In the genomic region with DNA sequence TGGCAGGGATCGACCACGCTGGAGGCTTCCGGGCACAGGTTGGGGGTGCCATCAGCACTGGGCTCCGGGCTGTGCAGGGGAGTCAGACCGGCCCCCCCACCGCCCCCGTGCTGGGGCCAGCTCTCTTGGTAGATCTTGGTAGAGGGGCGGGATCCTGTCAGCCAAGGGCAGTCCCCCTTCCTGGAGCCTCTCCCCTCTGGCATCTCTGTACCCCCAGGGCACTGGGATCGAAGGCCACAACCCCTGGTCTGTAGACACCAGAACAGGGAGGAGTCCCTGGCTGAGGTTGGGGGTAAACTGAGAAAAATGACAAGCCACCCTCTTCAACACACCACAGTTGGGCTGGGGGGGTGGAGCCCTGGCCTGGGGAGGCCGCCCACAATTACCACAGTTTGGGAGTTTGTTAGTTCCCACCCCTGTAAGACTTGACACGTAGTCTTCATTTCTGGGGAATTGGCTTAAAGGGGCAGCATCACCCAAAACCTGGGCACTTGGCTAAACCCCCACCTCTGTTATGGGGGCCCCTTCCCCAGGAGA, we compare ENCODE assay signal across 8 cellular contexts. TPM values are rescaled to one million over a fixed set of nuclear protein-coding genes. Genes with fewer than 3 reads are reported as not detected.
DNase-seq lines count a peak whose midpoint lies in the region; ATAC-seq and TF ChIP-seq lines count a peak whose summit lies in the region.

No MANE protein-coding gene starts in this region.

- peaks cover 19% of the 10 kb centered on the region for H3K27me3 Mint-ChIP-seq in activated CD4-positive, alpha-beta memory T cell treated with anti-CD3 and anti-CD28 coated beads for 36 hours

- no peak overlapping the region for H2AFZ ChIP-seq in SU-DHL-6 (ENCODE audit: low read depth, low read length, severe bottlenecking)

- H3K27ac ChIP-seq in SU-DHL-6 (ENCODE audit: low read depth, low read length) = no peak overlapping the region
- H3K27ac ChIP-seq in gastrocnemius medialis = peak overlapping the region; percentile 16 to 52 (median 40)

- peaks cover 5 to 18% of the 10 kb centered on the region in 2 donors for H3K4me1 ChIP-seq in gastrocnemius medialis

- no peak for ATAC-seq in gastrocnemius medialis
- ATAC-seq in GM19395 (IDR thresholded peaks at IDR 0.05; ENCODE audit: unreplicated experiment) = no peak

- POLR2A ChIA-PET in activated CD4-positive, alpha-beta memory T cell treated with anti-CD3 and anti-CD28 coated beads for 36 hours (lab: Charles Lee) = no interaction called here
- POLR2A ChIA-PET in GM10248 (lab: Yijun Ruan, JAX) = no interaction called here

- H3K36me3 Mint-ChIP-seq in activated CD4-positive, alpha-beta memory T cell treated with anti-CD3 and anti-CD28 coated beads for 36 hours = no peaks in the 10 kb centered on the region

- peaks cover 9% of the 10 kb centered on the region for H3K4me1 Mint-ChIP-seq in activated CD4-positive, alpha-beta memory T cell treated with anti-CD3 and anti-CD28 coated beads for 36 hours (ENCODE audit: low read depth)

- H3K4me3 Mint-ChIP-seq in activated CD4-positive, alpha-beta memory T cell treated with anti-CD3 and anti-CD28 coated beads for 36 hours = no peak overlapping the region

- H3K36me3 ChIP-seq in SU-DHL-6 (ENCODE audit: low read length) (no peaks in the 10 kb centered on the region), gastrocnemius medialis (no peaks in the 10 kb centered on the region)

- CTCF ChIA-PET in activated CD4-positive, alpha-beta memory T cell treated with anti-CD3 and anti-CD28 coated beads for 36 hours (lab: Charles Lee) = interaction anchor here (1.3 to 2.9 kb wide), 3 partner anchors 18 to 207 kb away, joined by 3 to 31 read pairs (median 23); no protein-coding TSS in a partner anchor
- CTCF ChIA-PET in GM10248 (lab: Yijun Ruan, JAX) = interaction anchor here (0.9 to 7.6 kb wide), 8 partner anchors 10 to 408 kb away, joined by 3 to 49 read pairs (median 4); a partner anchor contains a TSS

- peak; percentile 90 for DNase-seq in GM03348 (ENCODE audit: low spot score)
- DNase-seq in fibroblast of villous mesenchyme (ENCODE audit: low read depth) = peak; percentile 38
- DNase-seq in gastrocnemius medialis = no peak
- DNase-seq in activated CD4-positive, alpha-beta memory T cell treated with anti-CD3 and anti-CD28 coated beads for 36 hours = no peak
- DNase-seq in GM10248 (ENCODE audit: extremely low spot score) = no peak
- no peak for DNase-seq in medulla oblongata (ENCODE audit: extremely low spot score)

- no peaks in the 10 kb centered on the region for H4K20me1 ChIP-seq in SU-DHL-6 (ENCODE audit: low read depth, low read length)

- H3K9me2 ChIP-seq in SU-DHL-6 (replicated peaks; ENCODE audit: insufficient read depth, low read length) = no peaks in the 10 kb centered on the region

- no peaks in the 10 kb centered on the region for H3K9me3 Mint-ChIP-seq in activated CD4-positive, alpha-beta memory T cell treated with anti-CD3 and anti-CD28 coated beads for 36 hours

- H3K9me3 ChIP-seq in SU-DHL-6 (ENCODE audit: insufficient read depth, low read length) = no peaks in the 10 kb centered on the region
- H3K9me3 ChIP-seq in gastrocnemius medialis = no peaks in the 10 kb centered on the region

- no peak overlapping the region for H3K9ac ChIP-seq in SU-DHL-6 (ENCODE audit: low read length)

- H3K27ac Mint-ChIP-seq in activated CD4-positive, alpha-beta memory T cell treated with anti-CD3 and anti-CD28 coated beads for 36 hours = no peak overlapping the region

- no peaks in the 10 kb centered on the region for H3K79me2 ChIP-seq in SU-DHL-6 (ENCODE audit: insufficient read depth, low read length)

- H3F3A ChIP-seq in SU-DHL-6 (ENCODE audit: insufficient read depth) = no peaks in the 10 kb centered on the region

- no peak overlapping the region for H3K4me3 ChIP-seq in SU-DHL-6 (ENCODE audit: insufficient read depth, low read length, poor library complexity, severe bottlenecking)
- peak overlapping the region; percentile 77 for H3K4me3 ChIP-seq in fibroblast of villous mesenchyme (ENCODE audit: low read depth, low read length)
- H3K4me3 ChIP-seq in gastrocnemius medialis = peak overlapping the region; percentile 60 to 99 (median 73)

- intact Hi-C loops in gastrocnemius medialis (cut with DNase I; ENCODE audit: low total_unique reads) = loop anchor here (2.0 kb wide), 1 partner anchor 59 kb away; no protein-coding TSS in a partner anchor
- intact Hi-C loops in activated CD4-positive, alpha-beta memory T cell treated with anti-CD3 and anti-CD28 coated beads for 36 hours (cut with micrococcal nuclease) = no loop called here

- H3K27me3 ChIP-seq in SU-DHL-6 (ENCODE audit: low read length) (no peaks in the 10 kb centered on the region), gastrocnemius medialis (peaks cover 7 to 10% (median 9%) of the 10 kb centered on the region in 3 donors)

- peak overlapping the region; percentile 95 for H3K4me2 ChIP-seq in SU-DHL-6 (ENCODE audit: low read depth, low read length, poor library complexity, severe bottlenecking)

- TF ChIP-seq CTCF in SU-DHL-6 (IDR thresholded peaks at IDR 0.05; ENCODE audit: insufficient read depth, low read length, poor library complexity, severe bottlenecking) = no peak
- TF ChIP-seq CTCF in fibroblast of villous mesenchyme (IDR thresholded peaks at IDR 0.05; ENCODE audit: insufficient read depth, low read depth, low read length) = no peak
- TF ChIP-seq CTCF in gastrocnemius medialis (IDR thresholded peaks at IDR 0.05 in 4 of 5, conservative IDR thresholded peaks at IDR 0.05 in 1 of 5) = no peak
- TF ChIP-seq CTCF in GM10248 (IDR thresholded peaks at IDR 0.05; ENCODE audit: control extremely low read depth, extremely low read depth, low read depth, missing control alignments) = no peak

- in situ Hi-C loops in gastrocnemius medialis (cut with MboI; ENCODE audit: low sequenced_read_pairs in 4 of 4) = no loop called here

- TF ChIP-seq POLR2A in gastrocnemius medialis (IDR thresholded peaks at IDR 0.05) = no peak

RNA-seq across cellular contexts. Expression of a gene that starts 0.9 kb away (rescaled TPM):
- total RNA-seq in fibroblast of villous mesenchyme = 80.2 and 86.8 TPM in 2 replicates
- total RNA-seq in gastrocnemius medialis = 1 to 10 TPM; 1.1 to 6.1 (median 2.3) TPM
- total RNA-seq in activated CD4-positive, alpha-beta memory T cell treated with anti-CD3 and anti-CD28 coated beads for 36 hours = 1 to 10 TPM; 1.0 to 1.1 TPM

RNA-seq across cellular contexts. Expression of a gene that starts 34.3 kb away (rescaled TPM):
- total RNA-seq in fibroblast of villous mesenchyme (33.5 and 44.5 TPM in 2 replicates), gastrocnemius medialis (10 to 100 TPM in 2 of 4 donors, 1 to 10 TPM in 2; 8.5 to 11.0 (median 9.9) TPM)
- 10 to 100 TPM; 68.9 to 72.8 TPM for total RNA-seq in activated CD4-positive, alpha-beta memory T cell treated with anti-CD3 and anti-CD28 coated beads for 36 hours

RNA-seq across cellular contexts. Expression of a gene that starts 50.4 kb away (rescaled TPM):
- total RNA-seq in fibroblast of villous mesenchyme (29.8 and 33.8 TPM in 2 replicates), gastrocnemius medialis (10 to 100 TPM; 24.1 to 34.1 (median 32.9) TPM)
- 10 to 100 TPM; 45.9 to 50.0 TPM for total RNA-seq in activated CD4-positive, alpha-beta memory T cell treated with anti-CD3 and anti-CD28 coated beads for 36 hours

Comparison
In these comparisons a context has a peak if more than half of its experiments do, and no peak if none do; other contexts are left out.
1. DNase-seq: peak in GM03348 (single experiment) and fibroblast of villous mesenchyme (single experiment); none in gastrocnemius medialis (0 of 2), activated CD4-positive, alpha-beta memory T cell treated with anti-CD3 and anti-CD28 coated beads for 36 hours (single experiment), GM10248 (single experiment) and medulla oblongata (single experiment).
2. RNA of a gene that starts 0.9 kb away (total RNA-seq): 80.2 to 86.8 TPM in fibroblast of villous mesenchyme; 1.1 to 6.1 TPM in gastrocnemius medialis and 1.0 to 1.1 TPM in activated CD4-positive, alpha-beta memory T cell treated with anti-CD3 and anti-CD28 coated beads for 36 hours; every median in the first group is over 10 times any median in the second.